1 cellular context compared by ENCODE assay signal in genomic region chr7:117673367-117673766, GRCh38.
TF ChIP-seq lines count a peak whose summit lies in the region.

No MANE protein-coding gene starts in this region.

TF ChIP-seq in IMR-90, 13 proteins besides CTCF, POLR2A, EP300 and RAD21 (continued from another document):
- TF ChIP-seq CEBPB (IDR thresholded peaks at IDR 0.05; ENCODE audit: low read depth, low read length) (no peak), MAFK (IDR thresholded peaks at IDR 0.05; ENCODE audit: low read depth, low read length) (no peak), RFX5 (IDR thresholded peaks at IDR 0.05; ENCODE audit: low read depth, low read length) (no peak), FOS (IDR thresholded peaks at IDR 0.05; ENCODE audit: low read depth, low read length) (no peak), MXI1 (IDR thresholded peaks at IDR 0.05; ENCODE audit: borderline replicate concordance, low read depth, low read length) (no peak), CHD1 (IDR thresholded peaks at IDR 0.05; ENCODE audit: low read depth, low read length) (no peak)
- TF ChIP-seq, protein P1, sequence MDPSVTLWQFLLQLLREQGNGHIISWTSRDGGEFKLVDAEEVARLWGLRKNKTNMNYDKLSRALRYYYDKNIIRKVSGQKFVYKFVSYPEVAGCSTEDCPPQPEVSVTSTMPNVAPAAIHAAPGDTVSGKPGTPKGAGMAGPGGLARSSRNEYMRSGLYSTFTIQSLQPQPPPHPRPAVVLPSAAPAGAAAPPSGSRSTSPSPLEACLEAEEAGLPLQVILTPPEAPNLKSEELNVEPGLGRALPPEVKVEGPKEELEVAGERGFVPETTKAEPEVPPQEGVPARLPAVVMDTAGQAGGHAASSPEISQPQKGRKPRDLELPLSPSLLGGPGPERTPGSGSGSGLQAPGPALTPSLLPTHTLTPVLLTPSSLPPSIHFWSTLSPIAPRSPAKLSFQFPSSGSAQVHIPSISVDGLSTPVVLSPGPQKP (IDR thresholded peaks at IDR 0.05; ENCODE audit: borderline replicate concordance, low read depth, low read length) = no peak
- TF ChIP-seq, protein P2, sequence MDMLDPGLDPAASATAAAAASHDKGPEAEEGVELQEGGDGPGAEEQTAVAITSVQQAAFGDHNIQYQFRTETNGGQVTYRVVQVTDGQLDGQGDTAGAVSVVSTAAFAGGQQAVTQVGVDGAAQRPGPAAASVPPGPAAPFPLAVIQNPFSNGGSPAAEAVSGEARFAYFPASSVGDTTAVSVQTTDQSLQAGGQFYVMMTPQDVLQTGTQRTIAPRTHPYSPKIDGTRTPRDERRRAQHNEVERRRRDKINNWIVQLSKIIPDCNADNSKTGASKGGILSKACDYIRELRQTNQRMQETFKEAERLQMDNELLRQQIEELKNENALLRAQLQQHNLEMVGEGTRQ (IDR thresholded peaks at IDR 0.05; ENCODE audit: low read depth, low read length) = no peak
